6 cellular contexts compared by ENCODE assay signal in the genomic region with DNA sequence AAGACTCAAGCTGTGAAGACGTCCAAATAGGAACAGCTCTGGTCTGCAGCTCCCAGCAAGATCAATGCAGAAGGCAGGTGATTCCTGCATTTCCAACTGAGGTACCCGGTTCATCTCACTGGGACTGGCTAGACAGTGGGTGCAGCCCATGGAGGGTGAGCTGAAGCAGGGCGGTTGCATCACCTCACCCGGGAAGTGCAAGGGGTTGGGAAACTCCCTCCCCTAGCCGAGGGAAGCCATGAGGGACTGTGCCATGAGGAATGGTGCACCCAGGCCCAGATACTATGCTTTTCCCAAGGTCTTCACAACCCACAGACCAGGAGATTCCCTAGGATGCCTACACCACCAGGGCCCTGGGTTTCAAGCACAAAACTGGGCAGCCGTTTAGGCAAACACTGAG. TPM values are rescaled to one million over a fixed set of nuclear protein-coding genes. Genes with fewer than 3 reads are reported as not detected.
"Had no signal": no experiment of that assay in that cellular context is flagged by ENCODE, and none has a peak within 500 bp of the region (broad histone marks: within the 10 kb centered on the region; RNA-seq: fewer than 3 reads in every experiment).

No MANE protein-coding gene starts in this region.

RNA-seq across cellular contexts. Expression of gene ZSWIM2, which starts 37.2 kb away (rescaled TPM):
- total RNA-seq: GM23248, GM23338, H1, H4, H7, H9 had no signal
- polyA plus RNA-seq: GM23248, GM23338, H1 had no signal
